ENCODE assay signal across 29 cellular contexts in the genomic region with DNA sequence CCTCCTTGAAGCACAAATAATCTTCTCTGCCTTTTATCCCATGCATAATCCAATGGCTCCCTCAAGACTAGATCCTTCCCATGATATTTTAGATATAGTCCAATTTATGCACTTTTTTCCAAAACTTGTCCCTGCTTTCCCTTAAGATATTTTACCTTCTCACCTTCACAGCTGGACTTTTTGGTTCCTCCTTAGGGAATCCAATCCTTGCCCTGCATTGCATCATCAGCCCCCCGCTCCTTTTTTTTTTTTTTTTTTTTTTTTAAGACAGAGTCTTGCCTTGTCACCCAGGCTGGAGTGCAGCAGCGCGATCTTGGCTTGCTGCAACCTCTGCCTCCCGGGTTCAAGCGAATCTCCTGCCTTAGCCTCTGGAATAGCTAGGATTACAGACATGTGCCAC.
"Had no signal": no experiment of that assay in that cellular context is flagged by ENCODE, and none has a peak within 500 bp of the region (broad histone marks: within the 10 kb centered on the region; RNA-seq: fewer than 3 reads in every experiment).

No MANE protein-coding gene starts in this region.

- H3K27ac Mint-ChIP-seq: stimulated activated effector memory CD8-positive, alpha-beta T cell treated with anti-CD3 and anti-CD28 coated beads, Interleukin-12 subunit alpha, Interleukin-12 subunit beta, amount 100 ng/mL, for 72 hours; stimulated activated memory B cell treated with anti-CD40 and anti-IgM and Interleukin-4, amounts not matched to agents 10 μg/mL and 1 μg/mL and 100 μg/mL, for 72 hours; stimulated activated naive B cell treated with anti-CD40 and anti-IgM and Interleukin-4, amounts not matched to agents 10 μg/mL and 1 μg/mL and 100 μg/mL, for 72 hours; stimulated activated naive CD8-positive, alpha-beta T cell treated with anti-CD3 and anti-CD28 coated beads, Interleukin-15, amount 100 ng/mL, for 72 hours; stimulated activated naive CD8-positive, alpha-beta T cell treated with anti-CD3 and anti-CD28 coated beads, Interleukin-15, Interleukin-2, amounts not matched to agents 100 ng/mL and 50 ng/mL, for 24 hours; type B pancreatic cell had no signal

- FAIRE-seq: urothelium cell line had no signal

- H3K9me3 ChIP-seq: stomach, suprapubic skin, testis, thoracic aorta, thyroid gland, tibial artery, tibial nerve, transverse colon, upper lobe of left lung, upper lobe of right lung, uterus, vagina had no signal

- H3K4me3 Mint-ChIP-seq: stimulated activated effector memory CD8-positive, alpha-beta T cell treated with anti-CD3 and anti-CD28 coated beads, Interleukin-12 subunit alpha, Interleukin-12 subunit beta, amount 100 ng/mL, for 72 hours; stimulated activated memory B cell treated with anti-CD40 and anti-IgM and Interleukin-4, amounts not matched to agents 10 μg/mL and 1 μg/mL and 100 μg/mL, for 72 hours; stimulated activated naive B cell treated with anti-CD40 and anti-IgM and Interleukin-4, amounts not matched to agents 10 μg/mL and 1 μg/mL and 100 μg/mL, for 72 hours; stimulated activated naive CD8-positive, alpha-beta T cell treated with anti-CD3 and anti-CD28 coated beads, Interleukin-15, amount 100 ng/mL, for 72 hours; stimulated activated naive CD8-positive, alpha-beta T cell treated with anti-CD3 and anti-CD28 coated beads, Interleukin-15, Interleukin-2, amounts not matched to agents 100 ng/mL and 50 ng/mL, for 24 hours; type B pancreatic cell had no signal

- H3K9me3 Mint-ChIP-seq: stimulated activated effector memory CD8-positive, alpha-beta T cell treated with anti-CD3 and anti-CD28 coated beads, Interleukin-12 subunit alpha, Interleukin-12 subunit beta, amount 100 ng/mL, for 72 hours; stimulated activated memory B cell treated with anti-CD40 and anti-IgM and Interleukin-4, amounts not matched to agents 10 μg/mL and 1 μg/mL and 100 μg/mL, for 72 hours; stimulated activated naive B cell treated with anti-CD40 and anti-IgM and Interleukin-4, amounts not matched to agents 10 μg/mL and 1 μg/mL and 100 μg/mL, for 72 hours; stimulated activated naive CD8-positive, alpha-beta T cell treated with anti-CD3 and anti-CD28 coated beads, Interleukin-15, amount 100 ng/mL, for 72 hours; stimulated activated naive CD8-positive, alpha-beta T cell treated with anti-CD3 and anti-CD28 coated beads, Interleukin-15, Interleukin-2, amounts not matched to agents 100 ng/mL and 50 ng/mL, for 24 hours; type B pancreatic cell had no signal

- ATAC-seq: stimulated activated effector memory CD8-positive, alpha-beta T cell treated with anti-CD3 and anti-CD28 coated beads, Interleukin-12 subunit alpha, Interleukin-12 subunit beta, amount 100 ng/mL, for 72 hours; stimulated activated memory B cell treated with anti-CD40 and anti-IgM and Interleukin-4, amounts not matched to agents 10 μg/mL and 1 μg/mL and 100 μg/mL, for 72 hours; stimulated activated naive B cell treated with anti-CD40 and anti-IgM and Interleukin-4, amounts not matched to agents 10 μg/mL and 1 μg/mL and 100 μg/mL, for 72 hours; stimulated activated naive CD8-positive, alpha-beta T cell treated with anti-CD3 and anti-CD28 coated beads, Interleukin-15, amount 100 ng/mL, for 72 hours; stimulated activated naive CD8-positive, alpha-beta T cell treated with anti-CD3 and anti-CD28 coated beads, Interleukin-15, Interleukin-2, amounts not matched to agents 100 U/mL and 50 U/mL, for 24 hours; upper lobe of right lung had no signal

- DNase-seq: stimulated activated CD4-positive, alpha-beta T cell treated with anti-CD3 and anti-CD28 coated beads, Interleukin-2, amount 100 ng/mL, for 48 hours; stimulated activated CD4-positive, alpha-beta T cell treated with anti-CD3 and anti-CD28 coated beads, Interleukin-4, amount 100 ng/mL, for 1 hour; stimulated activated CD4-positive, alpha-beta T cell treated with anti-CD3 and anti-CD28 coated beads, Interleukin-4, amount 100 ng/mL, for 24 hours; stimulated activated CD4-positive, alpha-beta T cell treated with anti-CD3 and anti-CD28 coated beads, Interleukin-4, amount 100 ng/mL, for 4 hours; stimulated activated CD8-positive, alpha-beta memory T cell treated with anti-CD3 and anti-CD28 coated beads, Interleukin-4, amount 100 ng/mL, for 48 hours; stimulated activated naive B cell treated with anti-CD40 and anti-IgM and Interleukin-4, amounts not matched to agents 10 μg/mL and 1 μg/mL and 100 μg/mL, for 72 hours; stimulated activated naive CD4-positive, alpha-beta T cell; stimulated activated naive CD4-positive, alpha-beta T cell treated with Interleukin-2 at 50 U/mL for 16 hours; stimulated activated naive CD8-positive, alpha-beta T cell treated with anti-CD3 and anti-CD28 coated beads, Interleukin-15, amount 100 ng/mL, for 72 hours; stimulated activated naive CD8-positive, alpha-beta T cell treated with anti-CD3 and anti-CD28 coated beads, Interleukin-15, Interleukin-2, amounts not matched to agents 100 U/mL and 50 U/mL, for 24 hours; stomach; substantia nigra; testis; thyroid gland; tibial artery; transverse colon; trophoblast cell; upper lobe of left lung; upper lobe of right lung; uterus had no signal

- H3K36me3 Mint-ChIP-seq: stimulated activated effector memory CD8-positive, alpha-beta T cell treated with anti-CD3 and anti-CD28 coated beads, Interleukin-12 subunit alpha, Interleukin-12 subunit beta, amount 100 ng/mL, for 72 hours; stimulated activated memory B cell treated with anti-CD40 and anti-IgM and Interleukin-4, amounts not matched to agents 10 μg/mL and 1 μg/mL and 100 μg/mL, for 72 hours; stimulated activated naive B cell treated with anti-CD40 and anti-IgM and Interleukin-4, amounts not matched to agents 10 μg/mL and 1 μg/mL and 100 μg/mL, for 72 hours; type B pancreatic cell had no signal

- H3K4me1 Mint-ChIP-seq: stimulated activated effector memory CD8-positive, alpha-beta T cell treated with anti-CD3 and anti-CD28 coated beads, Interleukin-12 subunit alpha, Interleukin-12 subunit beta, amount 100 ng/mL, for 72 hours; stimulated activated memory B cell treated with anti-CD40 and anti-IgM and Interleukin-4, amounts not matched to agents 10 μg/mL and 1 μg/mL and 100 μg/mL, for 72 hours; stimulated activated naive B cell treated with anti-CD40 and anti-IgM and Interleukin-4, amounts not matched to agents 10 μg/mL and 1 μg/mL and 100 μg/mL, for 72 hours; stimulated activated naive CD8-positive, alpha-beta T cell treated with anti-CD3 and anti-CD28 coated beads, Interleukin-15, amount 100 ng/mL, for 72 hours had no signal

- H3K27ac ChIP-seq: stomach, suprapubic skin, testis, thoracic aorta, thyroid gland, tibial artery, tibial nerve, transverse colon, upper lobe of left lung, upper lobe of right lung, uterus, vagina had no signal

- H3K4me3 ChIP-seq: stomach, suprapubic skin, testis, thoracic aorta, thyroid gland, tibial artery, tibial nerve, transverse colon, upper lobe of left lung, upper lobe of right lung, uterus, vagina had no signal

- H3K36me3 ChIP-seq: stomach, suprapubic skin, thoracic aorta, thyroid gland, tibial artery, tibial nerve, transverse colon, upper lobe of left lung, upper lobe of right lung, uterus, vagina had no signal

- H3K4me1 ChIP-seq: stomach, suprapubic skin, testis, tibial artery, tibial nerve, transverse colon, upper lobe of left lung, upper lobe of right lung, uterus, vagina had no signal

- H3K27me3 ChIP-seq: stomach, suprapubic skin, testis, thyroid gland, tibial artery, tibial nerve, transverse colon, upper lobe of left lung, upper lobe of right lung, uterus, vagina had no signal

- H3K27me3 Mint-ChIP-seq: stimulated activated naive B cell treated with anti-CD40 and anti-IgM and Interleukin-4, amounts not matched to agents 10 μg/mL and 1 μg/mL and 100 μg/mL, for 72 hours; type B pancreatic cell had no signal
